In the genomic region with DNA sequence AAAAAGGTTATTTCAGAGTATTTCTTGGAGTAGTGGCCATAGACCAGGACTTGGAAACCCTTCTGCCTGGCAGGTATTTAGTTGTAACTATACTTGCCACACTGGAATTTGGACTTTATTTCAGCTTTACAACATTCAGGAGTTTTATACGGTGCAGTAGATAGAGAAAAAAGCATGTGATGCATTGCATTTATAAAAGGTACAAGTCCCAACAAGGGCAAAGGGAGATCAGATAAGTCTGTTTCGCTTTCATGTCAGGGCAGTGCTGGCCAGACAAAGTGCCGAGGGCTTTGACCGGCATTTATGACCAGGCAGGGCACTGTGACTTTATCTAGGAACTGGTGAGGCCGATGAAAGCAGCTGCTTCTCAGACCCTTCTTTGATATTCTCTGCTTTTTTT, we compare ENCODE assay signal across 11 cellular contexts.
DNase-seq lines count a peak whose midpoint lies in the region; FAIRE-seq and TF ChIP-seq lines count a peak whose summit lies in the region.
"Had no signal": no experiment of that assay in that cellular context is flagged by ENCODE, and none has a peak within 500 bp of the region (broad histone marks: within the 10 kb centered on the region; RNA-seq: fewer than 3 reads in every experiment).

No MANE protein-coding gene starts in this region.

- H3K4me1 ChIP-seq in muscle layer of duodenum (ENCODE audit: control insufficient read depth in 1 of 2, insufficient read depth in 2 of 2, low read length in 2 of 2) (no peaks in the 10 kb centered on the region), transverse colon (peaks cover 3 to 22% (median 15%) of the 10 kb centered on the region in 4 donors)

- FAIRE-seq in bronchial epithelial cell (lab: Jason Lieb, UNC) = no peak
- FAIRE-seq: H1 had no signal

- in situ Hi-C loops in transverse colon (cut with MboI; ENCODE audit: low pct_ligation_motif_present in 1 of 4, low pct_unique_long_range_greater_than_20kb in 1 of 4, low sequenced_read_pairs in 3 of 4) = loop anchor here in 2 of 4 donors (10.0 kb wide), 3 partner anchors 100 to 270 kb away; no protein-coding TSS in a partner anchor

- H3K9me3 ChIP-seq in muscle layer of duodenum (ENCODE audit: control insufficient read depth in 1 of 2, low read length in 2 of 2) (no peaks in the 10 kb centered on the region), transverse colon (no peaks in the 10 kb centered on the region)

- intact Hi-C loops in transverse colon (cut with DNase I; ENCODE audit: low total_unique reads) = loop anchor here (10.0 kb wide), 1 partner anchor 270 kb away; no protein-coding TSS in a partner anchor

- no peak overlapping the region for H3K4me3 ChIP-seq in bronchial epithelial cell (ENCODE audit: low read depth, low read length)
- H3K4me3 ChIP-seq in muscle layer of duodenum (ENCODE audit: low read depth in 1 of 2, low read length in 2 of 2) = no peak overlapping the region
- H3K4me3 ChIP-seq in transverse colon = no peak overlapping the region
- no peak overlapping the region for H3K4me3 ChIP-seq in coronary artery

- TF ChIP-seq CTCF in bronchial epithelial cell (IDR thresholded peaks at IDR 0.05; ENCODE audit: insufficient read depth, low read length, severe bottlenecking) (no peak), transverse colon (IDR thresholded peaks at IDR 0.05) (no peak), coronary artery (IDR thresholded peaks at IDR 0.05) (no peak)

- DNase-seq in LoVo (ENCODE audit: low spot score) (peak; percentile 73), bronchial epithelial cell (ENCODE audit: low read depth) (peak; percentile 65), transverse colon (peak; percentile 76), coronary artery (ENCODE audit: low spot score) (no peak)
- no peak for DNase-seq in stimulated activated CD4-positive, alpha-beta T cell treated with anti-CD3 and anti-CD28 coated beads, Interleukin-4, amount 100 ng/mL, for 24 hours
- no peak for DNase-seq in effector CD8-positive, alpha-beta T cell (lab: John Stamatoyannopoulos, UW)
- DNase-seq: activated naive CD8-positive, alpha-beta T cell treated with anti-CD3 and anti-CD28 coated beads, Interleukin-2, amount 10 ng/mL, durations not matched to agents 7 days and 5 days; NCI-H2081; stimulated activated CD4-positive, alpha-beta T cell treated with anti-CD3 and anti-CD28 coated beads, Interleukin-1b, Interleukin-23, amount 100 ng/mL, for 48 hours had no signal

- peak overlapping the region; percentile 50 for H3K27ac ChIP-seq in muscle layer of duodenum (ENCODE audit: low read length)
- H3K27ac ChIP-seq in transverse colon = peak overlapping the region; percentile 74 to 84 (median 78)
- H3K27ac ChIP-seq in coronary artery = no peak overlapping the region

- TF ChIP-seq EP300 in transverse colon (IDR thresholded peaks at IDR 0.05; ENCODE audit: low read depth) = no peak

- peak; percentile 49 for TF ChIP-seq POLR2A in transverse colon (IDR thresholded peaks at IDR 0.05)

- 62 to 74% methylated on average over 5 of the region's 5 CpGs for WGBS in transverse colon (ENCODE audit: low coverage in 1 of 2), 2 donors

- H3K27me3 ChIP-seq in bronchial epithelial cell (ENCODE audit: control insufficient read depth, insufficient read depth, low read length) = no peaks in the 10 kb centered on the region
- no peaks in the 10 kb centered on the region for H3K27me3 ChIP-seq in muscle layer of duodenum (ENCODE audit: low read depth, low read length)
- no peaks in the 10 kb centered on the region for H3K27me3 ChIP-seq in transverse colon

- H3K36me3 ChIP-seq in bronchial epithelial cell (ENCODE audit: control insufficient read depth, insufficient read depth, low read length) (no peaks in the 10 kb centered on the region), muscle layer of duodenum (ENCODE audit: control insufficient read depth in 1 of 2, insufficient read depth in 2 of 2, low read length in 2 of 2) (no peaks in the 10 kb centered on the region), transverse colon (no peaks in the 10 kb centered on the region)

Comparison
In these comparisons a context has a peak if more than half of its experiments do, and no peak if none do; other contexts are left out.
1. DNase-seq: peak in LoVo (single experiment), bronchial epithelial cell (single experiment) and transverse colon (single experiment); none in coronary artery (single experiment), stimulated activated CD4-positive, alpha-beta T cell treated with anti-CD3 and anti-CD28 coated beads, Interleukin-4, amount 100 ng/mL, for 24 hours (single experiment) and effector CD8-positive, alpha-beta T cell (single experiment).
2. H3K27ac ChIP-seq: peak in muscle layer of duodenum (single experiment) and transverse colon (4 of 4); none in coronary artery (0 of 2).